Comparison of ENCODE assay signal across 10 cellular contexts in genomic region chr6:89483111-89483720, GRCh38. TPM values are rescaled to one million over a fixed set of nuclear protein-coding genes. Genes with fewer than 3 reads are reported as not detected.
DNase-seq lines count a peak whose midpoint lies in the region; ATAC-seq and TF ChIP-seq lines count a peak whose summit lies in the region.
"Had no signal": no experiment of that assay in that cellular context is flagged by ENCODE, and none has a peak within 500 bp of the region (broad histone marks: within the 10 kb centered on the region; RNA-seq: fewer than 3 reads in every experiment).

No MANE protein-coding gene starts in this region.

- peaks cover 22% of the 10 kb centered on the region for H4K20me1 ChIP-seq in neural progenitor cell (ENCODE audit: low read depth)

- no peaks in the 10 kb centered on the region for H3K36me3 Mint-ChIP-seq in neural progenitor cell

- H3K4me3 ChIP-seq in gastroesophageal sphincter = no peak overlapping the region
- no peak overlapping the region for H3K4me3 ChIP-seq in neural progenitor cell

- H3K27ac ChIP-seq in gastroesophageal sphincter (peak overlapping the region in 1 of 4 donors; percentile 33), neural progenitor cell (no peak overlapping the region)
- H3K27ac ChIP-seq: KMS-11 had no signal

- H3K36me3 ChIP-seq in gastroesophageal sphincter = no peaks in the 10 kb centered on the region
- no peaks in the 10 kb centered on the region for H3K36me3 ChIP-seq in neural progenitor cell

- peaks cover 41% of the 10 kb centered on the region for H3K4me1 Mint-ChIP-seq in neural progenitor cell

- H3K4me1 ChIP-seq in gastroesophageal sphincter (peaks cover 0 to 29% (median 12%) of the 10 kb centered on the region in 3 donors), neural progenitor cell (peaks cover 50% of the 10 kb centered on the region)

- peaks cover 16% of the 10 kb centered on the region for H3F3A ChIP-seq in neural progenitor cell (ENCODE audit: low read depth)

- peaks cover 11% of the 10 kb centered on the region for H3K79me2 ChIP-seq in neural progenitor cell (ENCODE audit: low read depth)

- no peaks in the 10 kb centered on the region for H3K9me3 ChIP-seq in gastroesophageal sphincter
- H3K9me3 ChIP-seq in neural progenitor cell (ENCODE audit: low read depth) = no peaks in the 10 kb centered on the region

- H3K27me3 ChIP-seq in gastroesophageal sphincter = no peaks in the 10 kb centered on the region
- H3K27me3 ChIP-seq in neural progenitor cell = no peaks in the 10 kb centered on the region

- TF ChIP-seq EP300 in gastroesophageal sphincter (IDR thresholded peaks at IDR 0.05) = no peak

- H3K27ac Mint-ChIP-seq in neural progenitor cell = peak overlapping the region; percentile 100
- H3K27ac Mint-ChIP-seq: activated CD4-positive, alpha-beta T cell treated with anti-CD3 and anti-CD28 coated beads for 36 hours had no signal

- TF ChIP-seq POLR2A in gastroesophageal sphincter (IDR thresholded peaks at IDR 0.05) = no peak

- no peak overlapping the region for H2AFZ ChIP-seq in neural progenitor cell (replicated peaks)

- ATAC-seq in gastroesophageal sphincter = peak; percentile 28
- no peak for ATAC-seq in HG02981 (IDR thresholded peaks at IDR 0.05; ENCODE audit: unreplicated experiment)
- ATAC-seq: activated CD4-positive, alpha-beta T cell treated with anti-CD3 and anti-CD28 coated beads for 36 hours had no signal

- peak overlapping the region; percentile 77 for H3K4me3 Mint-ChIP-seq in neural progenitor cell
- H3K4me3 Mint-ChIP-seq: activated CD4-positive, alpha-beta T cell treated with anti-CD3 and anti-CD28 coated beads for 36 hours had no signal

- no peaks in the 10 kb centered on the region for H3K9me3 Mint-ChIP-seq in neural progenitor cell

- peaks cover 4% of the 10 kb centered on the region for H3K27me3 Mint-ChIP-seq in neural progenitor cell (ENCODE audit: insufficient read depth, low read depth)
- H3K27me3 Mint-ChIP-seq: activated CD4-positive, alpha-beta T cell treated with anti-CD3 and anti-CD28 coated beads for 36 hours had no signal

- DNase-seq in COLO668 (lab: John Stamatoyannopoulos, UW; ENCODE audit: unreplicated experiment) (peak; percentile 42), NCI-H2107 (lab: John Stamatoyannopoulos, UW) (peak; percentile 16), neural progenitor cell (ENCODE audit: low spot score) (peak; percentile 56), SHP77 (lab: John Stamatoyannopoulos, UW) (no peak), KG1 (lab: John Stamatoyannopoulos, UW) (no peak), NCI-H526 treated with DMSO at 0.1 percent for 48 hours (lab: John Stamatoyannopoulos, UW) (no peak)
- DNase-seq: activated CD4-positive, alpha-beta T cell treated with anti-CD3 and anti-CD28 coated beads for 36 hours had no signal

- no peak overlapping the region for H3K9ac ChIP-seq in neural progenitor cell
- H3K9ac ChIP-seq: KMS-11 had no signal

- H3K4me2 ChIP-seq in neural progenitor cell = peak overlapping the region; percentile 52
- H3K4me2 ChIP-seq: KMS-11 had no signal

- TF ChIP-seq CTCF in gastroesophageal sphincter (IDR thresholded peaks at IDR 0.05) (no peak), neural progenitor cell (IDR thresholded peaks at IDR 0.05) (no peak)

- 28 to 67% methylated on average over 1 to 5 of the region's 7 CpGs for WGBS in gastroesophageal sphincter (ENCODE audit: low coverage in 1 of 2), 2 donors

RNA-seq across cellular contexts. Expression of gene ANKRD6, which starts 50.3 kb away (rescaled TPM):
- total RNA-seq in gastroesophageal sphincter (10 to 100 TPM in 3 of 4 donors, 1 to 10 TPM in 1; 9.8 to 19.0 (median 12.2) TPM), neural progenitor cell (ENCODE audit: low replicate concordance) (36.3 and 45.0 TPM in 2 replicates)

Comparison
In these comparisons a context has a peak if more than half of its experiments do, and no peak if none do; other contexts are left out.
1. DNase-seq: peak in COLO668 (single experiment), NCI-H2107 (single experiment) and neural progenitor cell (single experiment); none in SHP77 (0 of 2), KG1 (single experiment) and NCI-H526 treated with DMSO at 0.1 percent for 48 hours (single experiment).